ENCODE assay signal across 7 cellular contexts in genomic region chr12:24378548-24379011, GRCh38.
DNase-seq lines count a peak whose midpoint lies in the region; ATAC-seq and TF ChIP-seq lines count a peak whose summit lies in the region.

No MANE protein-coding gene starts in this region.

- no peak overlapping the region for H3K4me3 ChIP-seq in astrocyte of the spinal cord (ENCODE audit: low read depth, low read length)

- in situ Hi-C loops in astrocyte of the spinal cord (cut with HindIII; ENCODE audit: low sequenced_read_pairs) (no loop called here), GM13976 (cut with MboI; ENCODE audit: low sequenced_read_pairs, unreplicated experiment) (no loop called here)

- TF ChIP-seq CTCF in astrocyte of the spinal cord (IDR thresholded peaks at IDR 0.05; ENCODE audit: low read depth, low read length) (no peak), GM13976 (IDR thresholded peaks at IDR 0.05; ENCODE audit: borderline replicate concordance, control extremely low read depth, extremely low read depth, insufficient read depth, missing control alignments) (no peak)

- DNase-seq in astrocyte of the spinal cord (ENCODE audit: low read depth, low spot score) (peak; percentile 87), smooth muscle cell of the brain vasculature (ENCODE audit: low read depth, low spot score) (peak; percentile 72), NCI-H1436 treated with DMSO at 0.1 percent for 48 hours (lab: John Stamatoyannopoulos, UW) (no peak), GM13976 (ENCODE audit: low spot score) (no peak), SKM-1 treated with dmso at 0.1 percent for 144 hours (lab: John Stamatoyannopoulos, UW; ENCODE audit: unreplicated experiment) (no peak)

- peak; percentile 27 for ATAC-seq in GM21515 (IDR thresholded peaks at IDR 0.05; ENCODE audit: unreplicated experiment)
- peak; percentile 33 for ATAC-seq in HG03342 (IDR thresholded peaks at IDR 0.05; ENCODE audit: unreplicated experiment)

Comparison
In these comparisons a context has a peak if more than half of its experiments do, and no peak if none do; other contexts are left out.
1. DNase-seq: peak in astrocyte of the spinal cord (single experiment) and smooth muscle cell of the brain vasculature (single experiment); none in NCI-H1436 treated with DMSO at 0.1 percent for 48 hours (single experiment), GM13976 (single experiment) and SKM-1 treated with dmso at 0.1 percent for 144 hours (single experiment).